Comparison of ENCODE assay signal across 24 cellular contexts in genomic region chr15:26981492-26981891, GRCh38. TPM values are rescaled to one million over a fixed set of nuclear protein-coding genes. Genes with fewer than 3 reads are reported as not detected.
"Had no signal": no experiment of that assay in that cellular context is flagged by ENCODE, and none has a peak within 500 bp of the region (broad histone marks: within the 10 kb centered on the region; RNA-seq: fewer than 3 reads in every experiment).

No MANE protein-coding gene starts in this region.

- H3K4me1 ChIP-seq: esophagus muscularis mucosa, gastrocnemius medialis, heart right ventricle, psoas muscle, right lobe of liver, suprapubic skin, tibial artery, upper lobe of right lung, vagina had no signal

- H3K27ac ChIP-seq: epithelial cell of prostate, esophagus muscularis mucosa, gastrocnemius medialis, heart right ventricle, psoas muscle, right lobe of liver, suprapubic skin, tibial artery, upper lobe of right lung, vagina had no signal

- H3K27me3 ChIP-seq: esophagus muscularis mucosa, gastrocnemius medialis, right lobe of liver, suprapubic skin, tibial artery, upper lobe of right lung, vagina had no signal

- H3K4me3 ChIP-seq: esophagus muscularis mucosa, gastrocnemius medialis, heart right ventricle, psoas muscle, right lobe of liver, suprapubic skin, tibial artery, upper lobe of right lung, vagina had no signal

- H3K36me3 ChIP-seq: esophagus muscularis mucosa, gastrocnemius medialis, heart right ventricle, right lobe of liver, suprapubic skin, tibial artery, upper lobe of right lung, vagina had no signal

- DNase-seq: effector memory CD8-positive, alpha-beta T cell; gastrocnemius medialis; heart right ventricle; hypothalamus; kidney glomerular epithelial cell; mesendoderm; naive B cell; nephron progenitor cell; psoas muscle; retina; right lobe of liver; stimulated activated CD4-positive, alpha-beta T cell treated with anti-CD3 and anti-CD28 coated beads, Interleukin-4, amount 100 ng/mL, for 1 hour; stimulated activated CD8-positive, alpha-beta memory T cell treated with anti-CD3 and anti-CD28 coated beads, Interleukin-4, amount 100 ng/mL, for 48 hours; stimulated activated naive CD8-positive, alpha-beta T cell treated with anti-CD3 and anti-CD28 coated beads, Interleukin-15, Interleukin-2, amounts not matched to agents 100 U/mL and 50 U/mL, for 24 hours; tibial artery; upper lobe of right lung had no signal

- ATAC-seq: effector memory CD8-positive, alpha-beta T cell; gastrocnemius medialis; heart right ventricle; psoas muscle; right lobe of liver; stimulated activated effector memory CD8-positive, alpha-beta T cell treated with anti-CD3 and anti-CD28 coated beads, Interleukin-12 subunit alpha, Interleukin-12 subunit beta, amount 100 ng/mL, for 72 hours; stimulated activated naive CD8-positive, alpha-beta T cell treated with anti-CD3 and anti-CD28 coated beads, Interleukin-15, Interleukin-2, amounts not matched to agents 100 U/mL and 50 U/mL, for 24 hours; upper lobe of right lung had no signal

- H3K9me3 ChIP-seq: esophagus muscularis mucosa, gastrocnemius medialis, heart right ventricle, psoas muscle, right lobe of liver, suprapubic skin, tibial artery, upper lobe of right lung, vagina had no signal

RNA-seq across cellular contexts. Expression of gene GABRG3, which starts 10.5 kb away (rescaled TPM):
- total RNA-seq: esophagus muscularis mucosa, fibroblast of villous mesenchyme, gastrocnemius medialis, heart right ventricle, lung microvascular endothelial cell, omental fat pad, psoas muscle, upper lobe of right lung, vagina had no signal
